ENCODE assay signal across 1 cellular context in genomic region chr7:8433477-8434289, GRCh38.
A peak's percentile ranks its signal among the peaks of the same experiment; 100 is the strongest.
TF ChIP-seq lines count a peak whose summit lies in the region.

TSS of gene NXPH1 (plus strand) at chr7:8433609.

TF ChIP-seq in HepG2, 621 proteins besides CTCF, POLR2A, EP300 and RAD21 (continued from another document and continues in another):
- TF ChIP-seq MLXIP (CRISPR knock-in tag; IDR thresholded peaks at IDR 0.05; ENCODE audit: borderline replicate concordance) (no peak), TBX2 (CRISPR knock-in tag; IDR thresholded peaks at IDR 0.05; ENCODE audit: borderline replicate concordance) (peak; percentile 37; the same call in 1 of the 2 replicates), ZNF430 (CRISPR knock-in tag; IDR thresholded peaks at IDR 0.05) (no peak), ZFP62 (CRISPR knock-in tag; IDR thresholded peaks at IDR 0.05) (no peak), FOXM1 (CRISPR knock-in tag; IDR thresholded peaks at IDR 0.05) (no peak), ZNF577 (CRISPR knock-in tag; IDR thresholded peaks at IDR 0.05; ENCODE audit: borderline replicate concordance, low read depth) (no peak), RBFOX2 (IDR thresholded peaks at IDR 0.05; ENCODE audit: low read depth, low read length) (no peak), ZNF766 (CRISPR knock-in tag; IDR thresholded peaks at IDR 0.05; ENCODE audit: borderline replicate concordance) (no peak), KAT2B (IDR thresholded peaks at IDR 0.05; ENCODE audit: borderline replicate concordance, low read depth, low read length) (no peak), BORCS8-MEF2B (CRISPR knock-in tag; IDR thresholded peaks at IDR 0.05) (no peak), RFX1 (IDR thresholded peaks at IDR 0.05) (no peak), ZNF562 (CRISPR knock-in tag; IDR thresholded peaks at IDR 0.05; ENCODE audit: borderline replicate concordance) (no peak), IKZF5 (CRISPR knock-in tag; IDR thresholded peaks at IDR 0.05) (peak; percentile 33; the same call in 1 of the 2 replicates), MTF2 (CRISPR knock-in tag; IDR thresholded peaks at IDR 0.05; ENCODE audit: borderline replicate concordance) (no peak; the same call in 1 of the 2 replicates), KDM6A (CRISPR knock-in tag; IDR thresholded peaks at IDR 0.05; ENCODE audit: low read depth) (peak; percentile 18; the same call in 1 of the 2 replicates), HNF4A (CRISPR knock-in tag; IDR thresholded peaks at IDR 0.05) (peak; percentile 68), TEAD2 (CRISPR knock-in tag; IDR thresholded peaks at IDR 0.05) (no peak), ETV6 (CRISPR knock-in tag; conservative IDR thresholded peaks at IDR 0.05) (no peak), RNF2 (conservative IDR thresholded peaks at IDR 0.05; ENCODE audit: low read depth) (no peak), ZFX (CRISPR knock-in tag; IDR thresholded peaks at IDR 0.05; ENCODE audit: low read depth) (no peak), ETS1 (CRISPR knock-in tag; IDR thresholded peaks at IDR 0.05) (no peak), ZNF580 (CRISPR knock-in tag; IDR thresholded peaks at IDR 0.05; ENCODE audit: borderline replicate concordance, low read depth) (0 out of 2 replicates have a peak, but pooled peaks have one; percentile 38), FOXC1 (CRISPR knock-in tag; IDR thresholded peaks at IDR 0.05; ENCODE audit: borderline replicate concordance) (peak; percentile 43; the same call in 1 of the 2 replicates), PATZ1 (CRISPR knock-in tag; IDR thresholded peaks at IDR 0.05) (peak; percentile 37; the same call in 1 of the 2 replicates), GABPB1 (CRISPR knock-in tag; IDR thresholded peaks at IDR 0.05) (peak; percentile 48; the same call in 1 of the 2 replicates), AFF4 (CRISPR knock-in tag; IDR thresholded peaks at IDR 0.05) (no peak), MIER2 (CRISPR knock-in tag; IDR thresholded peaks at IDR 0.05) (peak; percentile 92), ZBTB34 (CRISPR knock-in tag; IDR thresholded peaks at IDR 0.05) (no peak), MXD3 (CRISPR knock-in tag; IDR thresholded peaks at IDR 0.05) (peak; percentile 26; the same call in 1 of the 2 replicates), IRF1 (CRISPR knock-in tag; IDR thresholded peaks at IDR 0.05; ENCODE audit: low read depth) (no peak), MAFK (conservative IDR thresholded peaks at IDR 0.05 in 1 of 2, IDR thresholded peaks at IDR 0.05 in 1 of 2; ENCODE audit: low read length in 2 of 2) (no peak), FOXA1 (IDR thresholded peaks at IDR 0.05) (no peak), FOXA1 (CRISPR knock-in tag; IDR thresholded peaks at IDR 0.05) (no peak), ZNF350 (CRISPR knock-in tag; IDR thresholded peaks at IDR 0.05; ENCODE audit: borderline replicate concordance, low read depth) (no peak), NR2F2 (IDR thresholded peaks at IDR 0.05; ENCODE audit: borderline replicate concordance, low read depth) (no peak), ELF3 (CRISPR knock-in tag; IDR thresholded peaks at IDR 0.05) (no peak), SOX6 (IDR thresholded peaks at IDR 0.05) (no peak), SOX6 (CRISPR knock-in tag; IDR thresholded peaks at IDR 0.05) (0 out of 2 replicates have a peak, but pooled peaks have one; percentile 24), TGIF2 (CRISPR knock-in tag; IDR thresholded peaks at IDR 0.05) (no peak), ZNF563 (CRISPR knock-in tag; IDR thresholded peaks at IDR 0.05) (peak; percentile 38; the same call in 1 of the 2 replicates), ARID5B (CRISPR knock-in tag; IDR thresholded peaks at IDR 0.05) (0 out of 2 replicates have a peak, but pooled peaks have one; percentile 16), HNF4G (IDR thresholded peaks at IDR 0.05; ENCODE audit: borderline replicate concordance, low read depth, low read length) (peak; percentile 52; the same call in 1 of the 2 replicates), HNF4G (CRISPR knock-in tag; IDR thresholded peaks at IDR 0.05; ENCODE audit: borderline replicate concordance, low read depth) (no peak), ZNF292 (CRISPR knock-in tag; IDR thresholded peaks at IDR 0.05; ENCODE audit: borderline replicate concordance, low read depth) (no peak), TMF1 (CRISPR knock-in tag; IDR thresholded peaks at IDR 0.05; ENCODE audit: low read depth) (no peak)
